ENCODE assay signal across 8 cellular contexts in genomic region chr15:63502137-63502801, GRCh38. TPM values are rescaled to one million over a fixed set of nuclear protein-coding genes. Genes with fewer than 3 reads are reported as not detected.
DNase-seq lines count a peak whose midpoint lies in the region; ATAC-seq and TF ChIP-seq lines count a peak whose summit lies in the region.

No MANE protein-coding gene starts in this region.

- peak overlapping the region; percentile 84 for H3K4me3 Mint-ChIP-seq in activated CD8-positive, alpha-beta T cell treated with anti-CD3 and anti-CD28 coated beads for 36 hours

- DNase-seq in NCI-H2196 (lab: John Stamatoyannopoulos, UW; ENCODE audit: unreplicated experiment) (peak; percentile 6), NCI-H2196 treated with DMSO at 0.1 percent for 48 hours (lab: John Stamatoyannopoulos, UW; ENCODE audit: unreplicated experiment) (no peak), right cardiac atrium (peak in 1 of 3 donors; percentile 22), pons (ENCODE audit: low spot score) (no peak), SKM-1 treated with dmso at 0.1 percent for 144 hours (lab: John Stamatoyannopoulos, UW; ENCODE audit: unreplicated experiment) (no peak), glomerular visceral epithelial cell (ENCODE audit: extremely low spot score) (no peak)
- DNase-seq in activated CD8-positive, alpha-beta T cell treated with anti-CD3 and anti-CD28 coated beads for 36 hours = no peak

- peak overlapping the region; percentile 29 to 70 for H3K9ac ChIP-seq in stomach smooth muscle (ENCODE audit: low read length in 2 of 2)

- H3K27ac Mint-ChIP-seq in activated CD8-positive, alpha-beta T cell treated with anti-CD3 and anti-CD28 coated beads for 36 hours = peak overlapping the region; percentile 99

- POLR2A ChIA-PET in activated CD8-positive, alpha-beta T cell treated with anti-CD3 and anti-CD28 coated beads for 36 hours (lab: Charles Lee) = interaction anchor here (0.6 to 5.5 kb wide), 7 partner anchors 11 to 120 kb away, joined by 3 to 34 read pairs (median 4); partner anchors contain the start of gene CA12

- H3K27me3 Mint-ChIP-seq in activated CD8-positive, alpha-beta T cell treated with anti-CD3 and anti-CD28 coated beads for 36 hours = no peaks in the 10 kb centered on the region

- no peak for TF ChIP-seq CTCF in activated CD8-positive, alpha-beta T cell treated with anti-CD3 and anti-CD28 coated beads for 36 hours (IDR thresholded peaks at IDR 0.05)

- H3K4me3 ChIP-seq in right cardiac atrium (ENCODE audit: low read length) = no peak overlapping the region
- peak overlapping the region in 1 of 2 donors; percentile 63 for H3K4me3 ChIP-seq in stomach smooth muscle (ENCODE audit: low read length in 2 of 2)

- H3K27me3 ChIP-seq in right cardiac atrium (ENCODE audit: control insufficient read depth, insufficient read depth) = no peaks in the 10 kb centered on the region
- no peaks in the 10 kb centered on the region for H3K27me3 ChIP-seq in stomach smooth muscle (ENCODE audit: control insufficient read depth in 1 of 2, insufficient read depth in 2 of 2, low read length in 2 of 2)

- 75% methylated on average over 15 of the region's 15 CpGs for WGBS in right cardiac atrium

- H3K36me3 ChIP-seq in stomach smooth muscle (ENCODE audit: control insufficient read depth in 2 of 2, insufficient read depth in 2 of 2, low read length in 2 of 2) = no peaks in the 10 kb centered on the region

- H3K27ac ChIP-seq in right cardiac atrium (ENCODE audit: low read length) (peak overlapping the region; percentile 48), stomach smooth muscle (ENCODE audit: low read length) (peak overlapping the region; percentile 99)

- H3K9me3 ChIP-seq in right cardiac atrium (ENCODE audit: control insufficient read depth, low read length) (no peaks in the 10 kb centered on the region), stomach smooth muscle (ENCODE audit: control insufficient read depth in 2 of 2, low read length in 2 of 2) (no peaks in the 10 kb centered on the region)

- H3K4me1 ChIP-seq in right cardiac atrium (ENCODE audit: control insufficient read depth, insufficient read depth, low read length) (peaks cover 6% of the 10 kb centered on the region), stomach smooth muscle (ENCODE audit: control insufficient read depth, insufficient read depth, low read length) (peaks cover 35% of the 10 kb centered on the region)

- peaks cover 60% of the 10 kb centered on the region for H3K4me1 Mint-ChIP-seq in activated CD8-positive, alpha-beta T cell treated with anti-CD3 and anti-CD28 coated beads for 36 hours (ENCODE audit: low read depth)

- H3K9me3 Mint-ChIP-seq in activated CD8-positive, alpha-beta T cell treated with anti-CD3 and anti-CD28 coated beads for 36 hours = no peaks in the 10 kb centered on the region

- CTCF ChIA-PET in activated CD8-positive, alpha-beta T cell treated with anti-CD3 and anti-CD28 coated beads for 36 hours (lab: Charles Lee) = interaction anchor here (1.3 to 4.4 kb wide), 4 partner anchors 12 to 35 kb away, joined by 7 to 53 read pairs (median 12); no protein-coding TSS in a partner anchor

- intact Hi-C loops in activated CD8-positive, alpha-beta T cell treated with anti-CD3 and anti-CD28 coated beads for 36 hours (cut with micrococcal nuclease) = loop anchor here (5.0 kb wide), 1 partner anchor 35 kb away; no protein-coding TSS in a partner anchor
- intact Hi-C loops in right cardiac atrium (cut with DNase I) = loop anchor here in 2 of 4 donors (5.0 to 10.0 kb wide), 2 partner anchors 93 to 95 kb away; partner anchors contain the start of gene FBXL22 (in 2 of the 2)

- peaks cover 12% of the 10 kb centered on the region for H3K36me3 Mint-ChIP-seq in activated CD8-positive, alpha-beta T cell treated with anti-CD3 and anti-CD28 coated beads for 36 hours (ENCODE audit: low read depth)

- ATAC-seq in activated CD8-positive, alpha-beta T cell treated with anti-CD3 and anti-CD28 coated beads for 36 hours = no peak
- no peak for ATAC-seq in right cardiac atrium

RNA-seq across cellular contexts. Expression of gene USP3, which starts 2.1 kb away (rescaled TPM):
- 10 to 100 TPM; 57.1 to 58.6 TPM for total RNA-seq in activated CD8-positive, alpha-beta T cell treated with anti-CD3 and anti-CD28 coated beads for 36 hours
- total RNA-seq in right cardiac atrium = 10 to 100 TPM; 17.6 to 26.0 (median 21.2) TPM
- polyA plus RNA-seq in right cardiac atrium = 7.8 TPM
